ENCODE assay signal across 28 cellular contexts in genomic region chr6:63734923-63735322, GRCh38.
"Had no signal": no experiment of that assay in that cellular context is flagged by ENCODE, and none has a peak within 500 bp of the region (broad histone marks: within the 10 kb centered on the region; RNA-seq: fewer than 3 reads in every experiment).

No MANE protein-coding gene starts in this region.

- H3K4me1 Mint-ChIP-seq: nephron; stimulated activated memory B cell treated with anti-CD40 and anti-IgM and Interleukin-4, amounts not matched to agents 10 μg/mL and 1 μg/mL and 100 μg/mL, for 72 hours had no signal

- H3K4me1 ChIP-seq: gastroesophageal sphincter, heart left ventricle, left lung, prostate gland, right atrium auricular region, sigmoid colon, testis, tibial artery had no signal

- H3K36me3 Mint-ChIP-seq: type B pancreatic cell had no signal

- FAIRE-seq: endometrium, islet of Langerhans had no signal

- H3K36me3 ChIP-seq: gastroesophageal sphincter, heart left ventricle, left lung, prostate gland, right atrium auricular region, sigmoid colon, tibial artery had no signal

- ATAC-seq: effector memory CD8-positive, alpha-beta T cell; esophagus mucosa; gastroesophageal sphincter; heart left ventricle; left cardiac atrium; left lung; naive thymus-derived CD4-positive, alpha-beta T cell; stimulated activated memory B cell treated with anti-CD40 and anti-IgM and Interleukin-4, amounts not matched to agents 10 μg/mL and 1 μg/mL and 100 μg/mL, for 72 hours; stimulated activated naive CD8-positive, alpha-beta T cell treated with anti-CD3 and anti-CD28 coated beads, Interleukin-15, Interleukin-2, amounts not matched to agents 100 U/mL and 50 U/mL, for 24 hours had no signal

- H3K4me3 Mint-ChIP-seq: effector memory CD8-positive, alpha-beta T cell; naive thymus-derived CD4-positive, alpha-beta T cell; nephron; stimulated activated memory B cell treated with anti-CD40 and anti-IgM and Interleukin-4, amounts not matched to agents 10 μg/mL and 1 μg/mL and 100 μg/mL, for 72 hours; type B pancreatic cell had no signal

- H3K27ac ChIP-seq: coronary artery, gastroesophageal sphincter, heart left ventricle, hepatocyte, left lung, prostate gland, right atrium auricular region, sigmoid colon, testis, tibial artery had no signal

- H3K27ac Mint-ChIP-seq: effector memory CD8-positive, alpha-beta T cell; nephron; stimulated activated memory B cell treated with anti-CD40 and anti-IgM and Interleukin-4, amounts not matched to agents 10 μg/mL and 1 μg/mL and 100 μg/mL, for 72 hours; type B pancreatic cell had no signal

- H3K9me3 ChIP-seq: gastroesophageal sphincter, prostate gland, right atrium auricular region, sigmoid colon, testis, tibial artery had no signal

- H3K27me3 ChIP-seq: gastroesophageal sphincter, heart left ventricle, hepatocyte, left lung, right atrium auricular region, sigmoid colon, testis, tibial artery had no signal

- DNase-seq: dermis blood vessel endothelial cell; effector memory CD8-positive, alpha-beta T cell; foreskin fibroblast; heart left ventricle; left cardiac atrium; left lung; mesendoderm; midbrain; naive thymus-derived CD4-positive, alpha-beta T cell; nucleus accumbens; sigmoid colon; stimulated activated CD4-positive, alpha-beta T cell treated with anti-CD3 and anti-CD28 coated beads, Interleukin-2, amount 100 ng/mL, for 24 hours; stimulated activated CD4-positive, alpha-beta T cell treated with anti-CD3 and anti-CD28 coated beads, Interleukin-4, amount 100 ng/mL, for 24 hours; stimulated activated naive CD8-positive, alpha-beta T cell treated with anti-CD3 and anti-CD28 coated beads, Interleukin-15, Interleukin-2, amounts not matched to agents 100 U/mL and 50 U/mL, for 24 hours; substantia nigra; testis; tibial artery had no signal

- H3K9me3 Mint-ChIP-seq: effector memory CD8-positive, alpha-beta T cell had no signal

- H3K4me3 ChIP-seq: coronary artery, gastroesophageal sphincter, heart left ventricle, hepatocyte, left lung, prostate gland, right atrium auricular region, sigmoid colon, testis, tibial artery had no signal

- H3K27me3 Mint-ChIP-seq: effector memory CD8-positive, alpha-beta T cell; naive thymus-derived CD4-positive, alpha-beta T cell; stimulated activated memory B cell treated with anti-CD40 and anti-IgM and Interleukin-4, amounts not matched to agents 10 μg/mL and 1 μg/mL and 100 μg/mL, for 72 hours; type B pancreatic cell had no signal
